In genomic region chr6:71373943-71374342, GRCh38 we compare ENCODE assay signal across 17 cellular contexts.
A peak's percentile ranks its signal among the peaks of the same experiment; 100 is the strongest.
DNase-seq lines count a peak whose midpoint lies in the region; FAIRE-seq and TF ChIP-seq lines count a peak whose summit lies in the region.
"Had no signal": no experiment of that assay in that cellular context is flagged by ENCODE, and none has a peak within 500 bp of the region (broad histone marks: within the 10 kb centered on the region; RNA-seq: fewer than 3 reads in every experiment).

No MANE protein-coding gene starts in this region.

- FAIRE-seq in H54 (lab: Jason Lieb, UNC) = peak; percentile 87
- FAIRE-seq: GM12892, GM18507 had no signal

- DNase-seq in H54 (ENCODE audit: insufficient read length, low spot score) = no peak
- DNase-seq in amniotic epithelial cell (ENCODE audit: low read depth) = peak; percentile 52
- peak; percentile 71 for DNase-seq in iris pigment epithelial cell (ENCODE audit: low read depth)
- DNase-seq in islet precursor cell = no peak
- DNase-seq in NCI-H2029 (lab: John Stamatoyannopoulos, UW) = no peak
- DNase-seq in stimulated activated CD8-positive, alpha-beta memory T cell treated with anti-CD3 and anti-CD28 coated beads, Interleukin-4, amount 100 ng/mL, for 48 hours = no peak
- DNase-seq: ACHN; AML-193; Caco-2; CD4-positive, alpha-beta T cell; DMS153; DMS79; GDM1; H7; HFFc6 had no signal

- TF ChIP-seq POLR2A in H54 (IDR thresholded peaks at IDR 0.05; ENCODE audit: low read depth, low read length) = no peak

Comparison
In these comparisons a context has a peak if more than half of its experiments do, and no peak if none do; other contexts are left out.
1. DNase-seq: peak in amniotic epithelial cell (single experiment) and iris pigment epithelial cell (single experiment); none in H54 (single experiment), islet precursor cell (single experiment), NCI-H2029 (single experiment) and stimulated activated CD8-positive, alpha-beta memory T cell treated with anti-CD3 and anti-CD28 coated beads, Interleukin-4, amount 100 ng/mL, for 48 hours (single experiment).